In the genomic region with DNA sequence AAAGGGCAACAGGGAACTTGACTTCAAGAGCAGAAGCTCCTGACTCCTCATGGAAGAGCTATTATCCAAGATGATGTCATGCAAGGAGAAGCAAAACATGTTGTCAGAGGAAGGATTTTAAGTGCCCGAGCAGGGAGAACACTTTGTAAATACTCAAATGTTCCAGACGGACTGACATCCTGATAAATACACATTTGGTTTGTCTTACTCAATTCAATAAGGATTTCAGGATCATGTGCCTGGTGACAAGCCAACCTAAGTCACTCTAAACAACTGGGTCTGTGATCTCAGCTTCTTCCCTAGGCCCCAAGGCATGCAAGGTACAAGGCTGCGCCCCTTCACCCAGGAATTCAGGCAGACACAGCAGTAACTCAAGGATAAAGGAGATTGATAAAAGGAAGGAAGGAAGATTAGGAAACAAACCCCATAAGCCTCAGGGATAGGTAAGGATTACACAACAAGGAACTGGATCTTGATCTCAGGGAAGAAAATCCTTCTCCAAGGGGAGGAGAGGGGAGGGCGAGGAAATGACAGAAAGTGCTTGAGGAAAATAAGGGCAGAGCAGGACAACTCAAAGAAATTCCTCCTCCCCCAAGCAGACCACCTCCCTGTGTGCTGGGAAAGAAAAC, we compare ENCODE assay signal across 13 cellular contexts. TPM values are rescaled to one million over a fixed set of nuclear protein-coding genes. Genes with fewer than 3 reads are reported as not detected.
DNase-seq lines count a peak whose midpoint lies in the region; ATAC-seq and TF ChIP-seq lines count a peak whose summit lies in the region.
"Had no signal": no experiment of that assay in that cellular context is flagged by ENCODE, and none has a peak within 500 bp of the region (broad histone marks: within the 10 kb centered on the region; RNA-seq: fewer than 3 reads in every experiment).

No MANE protein-coding gene starts in this region.

- peak; percentile 61 for DNase-seq in NCI-H82 (lab: John Stamatoyannopoulos, UW)
- peak; percentile 50 for DNase-seq in epithelial cell of esophagus (ENCODE audit: low read depth)
- no peak for DNase-seq in mesothelial cell of epicardium (ENCODE audit: low spot score in 2 of 2, unreplicated experiment in 2 of 2)
- peak in 1 of 2 donors; percentile 42 for DNase-seq in tibial nerve (ENCODE audit: low spot score in 2 of 2)
- DNase-seq in kidney tubule cell (ENCODE audit: low spot score) = no peak
- no peak for DNase-seq in activated T-cell treated with anti-CD3 and anti-CD28 coated beads, Interleukin-2, amount 50 U/mL, for 1 hour
- DNase-seq: activated effector memory CD4-positive, alpha-beta T cell treated with Interleukin-2 at 50 U/mL for 16 hours; CD4-positive, CD25-positive, alpha-beta regulatory T cell; MG63 had no signal

- H3K27me3 Mint-ChIP-seq in mesothelial cell of epicardium (ENCODE audit: low read depth) = no peaks in the 10 kb centered on the region

- no peak for TF ChIP-seq POLR2A in tibial nerve (IDR thresholded peaks at IDR 0.05)

- peak overlapping the region in 3 of 4 donors; percentile 52 to 70 (median 60) for H3K27ac ChIP-seq in tibial nerve

- H3K4me3 Mint-ChIP-seq in mesothelial cell of epicardium = no peak overlapping the region
- H3K4me3 Mint-ChIP-seq: CD4-positive, CD25-positive, alpha-beta regulatory T cell; T-helper 1 cell treated with Interleukin-12 subunit alpha and Interleukin-12 subunit beta and Interleukin-4 antibody, amounts not matched to agents 30 μg/mL and 1 μg/mL, for 36 hours had no signal

- no peaks in the 10 kb centered on the region for H3K27me3 ChIP-seq in tibial nerve
- H3K27me3 ChIP-seq: MG63 had no signal

- H3K4me3 ChIP-seq in epithelial cell of esophagus (ENCODE audit: low read length) = no peak overlapping the region
- no peak overlapping the region for H3K4me3 ChIP-seq in tibial nerve
- H3K4me3 ChIP-seq: MG63 had no signal

- H3K9me3 Mint-ChIP-seq in mesothelial cell of epicardium = peaks cover 5% of the 10 kb centered on the region
- H3K9me3 Mint-ChIP-seq: T-helper 1 cell treated with Interleukin-12 subunit alpha and Interleukin-12 subunit beta and Interleukin-4 antibody, amounts not matched to agents 30 μg/mL and 1 μg/mL, for 36 hours had no signal

- H3K27ac Mint-ChIP-seq in mesothelial cell of epicardium = peak overlapping the region; percentile 81
- H3K27ac Mint-ChIP-seq: CD4-positive, CD25-positive, alpha-beta regulatory T cell; T-helper 1 cell treated with Interleukin-12 subunit alpha and Interleukin-12 subunit beta and Interleukin-4 antibody, amounts not matched to agents 30 μg/mL and 1 μg/mL, for 36 hours had no signal

- TF ChIP-seq CTCF in epithelial cell of esophagus (IDR thresholded peaks at IDR 0.05; ENCODE audit: insufficient read depth, low read depth, low read length, missing control alignments) (no peak), mesothelial cell of epicardium (IDR thresholded peaks at IDR 0.05; ENCODE audit: unreplicated experiment) (no peak), tibial nerve (IDR thresholded peaks at IDR 0.05) (no peak)

- peaks cover 21% of the 10 kb centered on the region for H3K36me3 Mint-ChIP-seq in mesothelial cell of epicardium
- H3K36me3 Mint-ChIP-seq: CD4-positive, CD25-positive, alpha-beta regulatory T cell had no signal

- ATAC-seq in GM21526 (IDR thresholded peaks at IDR 0.05; ENCODE audit: low FRiP score, unreplicated experiment) (no peak), HG03521 (IDR thresholded peaks at IDR 0.05; ENCODE audit: unreplicated experiment) (no peak)

- peak in 1 of 2 donors; percentile 59 for TF ChIP-seq EP300 in tibial nerve (IDR thresholded peaks at IDR 0.05)

- H3K36me3 ChIP-seq in tibial nerve = peaks cover 0 to 6% (median 0%) of the 10 kb centered on the region in 3 donors
- H3K36me3 ChIP-seq: MG63 had no signal

- H3K4me1 Mint-ChIP-seq in mesothelial cell of epicardium = peaks cover 27% of the 10 kb centered on the region
- H3K4me1 Mint-ChIP-seq: CD4-positive, CD25-positive, alpha-beta regulatory T cell had no signal

- H3K9me3 ChIP-seq in tibial nerve = no peaks in the 10 kb centered on the region
- H3K9me3 ChIP-seq: MG63 had no signal

- H3K4me1 ChIP-seq in tibial nerve = no peaks in the 10 kb centered on the region

- WGBS in tibial nerve, 2 donors = 66 to 69% methylated on average over 4 of the region's 4 CpGs

RNA-seq across cellular contexts. Expression of a gene that starts 26.9 kb away (rescaled TPM):
- total RNA-seq in mesothelial cell of epicardium (not detected in 3 replicates), tibial nerve (not detected)
- total RNA-seq: CD4-positive, CD25-positive, alpha-beta regulatory T cell; H1 had no signal

RNA-seq across cellular contexts. Expression of a gene that starts 37.6 kb away (rescaled TPM):
- total RNA-seq in mesothelial cell of epicardium (52.5 to 62.3 TPM (median 58.7 TPM) in 3 replicates), tibial nerve (10 to 100 TPM; 26.2 to 41.4 (median 37.5) TPM)
- total RNA-seq: CD4-positive, CD25-positive, alpha-beta regulatory T cell had no signal

RNA-seq across cellular contexts. Expression of a gene that starts 41.1 kb away (rescaled TPM):
- total RNA-seq in mesothelial cell of epicardium (not detected in 3 replicates), tibial nerve (not detected)
- total RNA-seq: CD4-positive, CD25-positive, alpha-beta regulatory T cell; H1 had no signal

RNA-seq across cellular contexts. Expression of a gene that starts 50.6 kb away (rescaled TPM):
- 43.2 to 48.5 TPM (median 45.6 TPM) in 3 replicates for total RNA-seq in mesothelial cell of epicardium
- total RNA-seq in tibial nerve = 10 to 100 TPM; 15.5 to 35.1 (median 21.7) TPM

RNA-seq across cellular contexts. Expression of a gene that starts 51.0 kb away (rescaled TPM):
- total RNA-seq in mesothelial cell of epicardium = 372 to 401 TPM (median 374 TPM) in 3 replicates
- total RNA-seq in tibial nerve = 100 to 1,000 TPM in 3 of 4 donors, 10 to 100 TPM in 1; 96.5 to 143 (median 108) TPM

Comparison
In these comparisons a context has a peak if more than half of its experiments do, and no peak if none do; other contexts are left out.
1. DNase-seq: peak in NCI-H82 (single experiment) and epithelial cell of esophagus (single experiment); none in mesothelial cell of epicardium (0 of 2), kidney tubule cell (single experiment) and activated T-cell treated with anti-CD3 and anti-CD28 coated beads, Interleukin-2, amount 50 U/mL, for 1 hour (single experiment).